ENCODE assay signal across 1 cellular context in the genomic region with DNA sequence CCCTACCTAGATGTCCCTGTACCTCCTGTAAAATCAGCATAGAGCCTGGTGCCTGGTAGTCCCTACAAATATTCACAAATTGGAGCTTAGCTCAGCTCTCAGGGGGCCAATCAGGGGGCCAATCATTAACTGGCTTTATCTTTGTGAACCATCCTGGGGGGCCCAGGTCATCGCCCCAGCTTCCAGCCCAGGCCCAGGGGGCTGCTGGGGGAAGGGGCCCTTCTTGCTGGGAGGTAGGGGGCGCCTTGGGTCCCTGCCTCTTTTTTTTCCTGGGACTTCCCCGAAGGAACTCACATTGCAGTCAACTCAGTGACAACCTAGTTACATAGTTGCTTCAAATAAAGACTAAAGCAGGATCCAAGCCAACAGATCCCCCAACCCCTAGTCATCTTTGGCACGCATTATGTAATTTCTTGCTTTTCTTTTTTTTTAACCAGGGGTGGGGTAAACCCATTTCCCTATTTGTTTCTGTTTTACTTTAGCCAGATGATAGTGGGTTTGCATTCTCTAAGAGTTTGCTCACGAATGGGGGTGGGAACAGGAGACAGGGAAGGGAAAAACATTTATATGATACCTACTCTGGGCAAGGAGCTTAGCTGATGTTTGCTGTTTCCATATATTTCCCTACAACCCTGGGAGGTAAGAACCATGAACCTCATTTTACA.
TF ChIP-seq lines count a peak whose summit lies in the region.

No MANE protein-coding gene starts in this region.

TF ChIP-seq in HepG2, 621 proteins besides CTCF, POLR2A, EP300 and RAD21:
- no peak for TF ChIP-seq SMARCC2 (IDR thresholded peaks at IDR 0.05)
- TF ChIP-seq ZNF263 (CRISPR knock-in tag; IDR thresholded peaks at IDR 0.05) = 0 out of 2 replicates have a peak, but pooled peaks have one; percentile 32
- TF ChIP-seq, protein P1, sequence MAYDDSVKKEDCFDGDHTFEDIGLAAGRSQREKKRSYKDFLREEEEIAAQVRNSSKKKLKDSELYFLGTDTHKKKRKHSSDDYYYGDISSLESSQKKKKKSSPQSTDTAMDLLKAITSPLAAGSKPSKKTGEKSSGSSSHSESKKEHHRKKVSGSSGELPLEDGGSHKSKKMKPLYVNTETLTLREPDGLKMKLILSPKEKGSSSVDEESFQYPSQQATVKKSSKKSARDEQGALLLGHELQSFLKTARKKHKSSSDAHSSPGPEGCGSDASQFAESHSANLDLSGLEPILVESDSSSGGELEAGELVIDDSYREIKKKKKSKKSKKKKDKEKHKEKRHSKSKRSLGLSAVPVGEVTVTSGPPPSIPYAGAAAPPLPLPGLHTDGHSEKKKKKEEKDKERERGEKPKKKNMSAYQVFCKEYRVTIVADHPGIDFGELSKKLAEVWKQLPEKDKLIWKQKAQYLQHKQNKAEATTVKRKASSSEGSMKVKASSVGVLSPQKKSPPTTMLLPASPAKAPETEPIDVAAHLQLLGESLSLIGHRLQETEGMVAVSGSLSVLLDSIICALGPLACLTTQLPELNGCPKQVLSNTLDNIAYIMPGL (CRISPR knock-in tag; IDR thresholded peaks at IDR 0.05; ENCODE audit: borderline replicate concordance in 1 of 2, low read depth in 1 of 2) = 0 out of 4 replicates have a peak, but pooled peaks of 1 of the 2 experiments have one; percentile 1
- TF ChIP-seq, protein P2, sequence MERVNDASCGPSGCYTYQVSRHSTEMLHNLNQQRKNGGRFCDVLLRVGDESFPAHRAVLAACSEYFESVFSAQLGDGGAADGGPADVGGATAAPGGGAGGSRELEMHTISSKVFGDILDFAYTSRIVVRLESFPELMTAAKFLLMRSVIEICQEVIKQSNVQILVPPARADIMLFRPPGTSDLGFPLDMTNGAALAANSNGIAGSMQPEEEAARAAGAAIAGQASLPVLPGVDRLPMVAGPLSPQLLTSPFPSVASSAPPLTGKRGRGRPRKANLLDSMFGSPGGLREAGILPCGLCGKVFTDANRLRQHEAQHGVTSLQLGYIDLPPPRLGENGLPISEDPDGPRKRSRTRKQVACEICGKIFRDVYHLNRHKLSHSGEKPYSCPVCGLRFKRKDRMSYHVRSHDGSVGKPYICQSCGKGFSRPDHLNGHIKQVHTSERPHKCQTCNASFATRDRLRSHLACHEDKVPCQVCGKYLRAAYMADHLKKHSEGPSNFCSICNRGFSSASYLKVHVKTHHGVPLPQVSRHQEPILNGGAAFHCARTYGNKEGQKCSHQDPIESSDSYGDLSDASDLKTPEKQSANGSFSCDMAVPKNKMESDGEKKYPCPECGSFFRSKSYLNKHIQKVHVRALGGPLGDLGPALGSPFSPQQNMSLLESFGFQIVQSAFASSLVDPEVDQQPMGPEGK (CRISPR knock-in tag; IDR thresholded peaks at IDR 0.05) = peak; percentile 59; the same call in 1 of the 2 replicates
- TF ChIP-seq, protein P3, sequence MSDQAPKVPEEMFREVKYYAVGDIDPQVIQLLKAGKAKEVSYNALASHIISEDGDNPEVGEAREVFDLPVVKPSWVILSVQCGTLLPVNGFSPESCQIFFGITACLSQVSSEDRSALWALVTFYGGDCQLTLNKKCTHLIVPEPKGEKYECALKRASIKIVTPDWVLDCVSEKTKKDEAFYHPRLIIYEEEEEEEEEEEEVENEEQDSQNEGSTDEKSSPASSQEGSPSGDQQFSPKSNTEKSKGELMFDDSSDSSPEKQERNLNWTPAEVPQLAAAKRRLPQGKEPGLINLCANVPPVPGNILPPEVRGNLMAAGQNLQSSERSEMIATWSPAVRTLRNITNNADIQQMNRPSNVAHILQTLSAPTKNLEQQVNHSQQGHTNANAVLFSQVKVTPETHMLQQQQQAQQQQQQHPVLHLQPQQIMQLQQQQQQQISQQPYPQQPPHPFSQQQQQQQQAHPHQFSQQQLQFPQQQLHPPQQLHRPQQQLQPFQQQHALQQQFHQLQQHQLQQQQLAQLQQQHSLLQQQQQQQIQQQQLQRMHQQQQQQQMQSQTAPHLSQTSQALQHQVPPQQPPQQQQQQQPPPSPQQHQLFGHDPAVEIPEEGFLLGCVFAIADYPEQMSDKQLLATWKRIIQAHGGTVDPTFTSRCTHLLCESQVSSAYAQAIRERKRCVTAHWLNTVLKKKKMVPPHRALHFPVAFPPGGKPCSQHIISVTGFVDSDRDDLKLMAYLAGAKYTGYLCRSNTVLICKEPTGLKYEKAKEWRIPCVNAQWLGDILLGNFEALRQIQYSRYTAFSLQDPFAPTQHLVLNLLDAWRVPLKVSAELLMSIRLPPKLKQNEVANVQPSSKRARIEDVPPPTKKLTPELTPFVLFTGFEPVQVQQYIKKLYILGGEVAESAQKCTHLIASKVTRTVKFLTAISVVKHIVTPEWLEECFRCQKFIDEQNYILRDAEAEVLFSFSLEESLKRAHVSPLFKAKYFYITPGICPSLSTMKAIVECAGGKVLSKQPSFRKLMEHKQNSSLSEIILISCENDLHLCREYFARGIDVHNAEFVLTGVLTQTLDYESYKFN (CRISPR knock-in tag; conservative IDR thresholded peaks at IDR 0.05) = peak; percentile 18; the same call in 1 of the 2 replicates
